Comparison of ENCODE assay signal across 17 cellular contexts in genomic region chr9:22141906-22142305, GRCh38.
DNase-seq lines count a peak whose midpoint lies in the region; ATAC-seq and TF ChIP-seq lines count a peak whose summit lies in the region.
"Had no signal": no experiment of that assay in that cellular context is flagged by ENCODE, and none has a peak within 500 bp of the region (broad histone marks: within the 10 kb centered on the region; RNA-seq: fewer than 3 reads in every experiment).

No MANE protein-coding gene starts in this region.

- H3K4me3 Mint-ChIP-seq in chondrocyte (ENCODE audit: unreplicated experiment), result no peak overlapping the region

- H2AFZ ChIP-seq in ACC112 (ENCODE audit: low read length, unreplicated experiment), result peak overlapping the region; percentile 84

- no peaks in the 10 kb centered on the region for H3K27me3 ChIP-seq in ACC112 (ENCODE audit: insufficient read depth, low read length)

- no peaks in the 10 kb centered on the region for H3K36me3 ChIP-seq in ACC112 (ENCODE audit: insufficient read depth, low read length)
- H3K36me3 ChIP-seq: thoracic aorta had no signal

- H3K4me1 ChIP-seq in ACC112 (ENCODE audit: control insufficient read depth, insufficient read depth, low read length, unreplicated experiment), result peaks cover 40% of the 10 kb centered on the region

- H3K27ac ChIP-seq in ACC112 (ENCODE audit: low read depth, low read length), result peak overlapping the region; percentile 71
- H3K27ac ChIP-seq: HL-60, thoracic aorta had no signal

- no peak overlapping the region for H3K4me3 ChIP-seq in ACC112 (ENCODE audit: low read depth, low read length)
- H3K4me3 ChIP-seq: thoracic aorta had no signal

- peaks cover 51% of the 10 kb centered on the region for H3K4me1 Mint-ChIP-seq in chondrocyte (ENCODE audit: low read depth)

- peaks cover 12% of the 10 kb centered on the region for H3K9me3 Mint-ChIP-seq in chondrocyte (ENCODE audit: low read depth)

- no peak for TF ChIP-seq CTCF in chondrocyte (IDR thresholded peaks at IDR 0.05)
- no peak for TF ChIP-seq CTCF in GM20000 (IDR thresholded peaks at IDR 0.05; ENCODE audit: extremely low read depth, missing control alignments)

- no peaks in the 10 kb centered on the region for H3K79me2 ChIP-seq in ACC112 (ENCODE audit: control insufficient read depth, insufficient read depth, low read length, unreplicated experiment)

- DNase-seq in LHCN-M2 (ENCODE audit: low read depth), result peak; percentile 28
- DNase-seq in chondrocyte (ENCODE audit: low spot score), result no peak
- DNase-seq in left lobe of liver (ENCODE audit: low spot score), result no peak
- no peak for DNase-seq in NCI-H526 (lab: John Stamatoyannopoulos, UW)
- no peak for DNase-seq in SIG-M5 treated with dmso at 0.1 percent for 504 hours (lab: John Stamatoyannopoulos, UW; ENCODE audit: unreplicated experiment)
- no peak for DNase-seq in GM20000 (ENCODE audit: low spot score)
- DNase-seq: activated CD4-positive, alpha-beta T cell treated with anti-CD3 and anti-CD28 coated beads for 1 hour; activated CD8-positive, alpha-beta memory T cell treated with anti-CD3 and anti-CD28 coated beads, Interleukin-2, amount 50 U/mL, for 4 hours; activated naive CD4-positive, alpha-beta T cell treated with anti-CD3 and anti-CD28 coated beads, Interleukin-2, amount 50 U/mL, for 16 hours; cerebellar nuclear complex; mesendoderm; stimulated activated CD4-positive, alpha-beta T cell treated with anti-CD3 and anti-CD28 coated beads, Interleukin-15, amount 100 ng/mL, for 24 hours; T-helper 1 cell had no signal

- peaks cover 2% of the 10 kb centered on the region for H3K36me3 Mint-ChIP-seq in chondrocyte (ENCODE audit: low read depth)

- peak; percentile 76 for ATAC-seq in left lobe of liver
- no peak for ATAC-seq in HG02973 (IDR thresholded peaks at IDR 0.05; ENCODE audit: unreplicated experiment)

- no peaks in the 10 kb centered on the region for H3K27me3 Mint-ChIP-seq in chondrocyte (ENCODE audit: low read depth)

- H3K27ac Mint-ChIP-seq in chondrocyte (ENCODE audit: unreplicated experiment), result peak overlapping the region; percentile 45
